8 cellular contexts compared by ENCODE assay signal in the genomic region with DNA sequence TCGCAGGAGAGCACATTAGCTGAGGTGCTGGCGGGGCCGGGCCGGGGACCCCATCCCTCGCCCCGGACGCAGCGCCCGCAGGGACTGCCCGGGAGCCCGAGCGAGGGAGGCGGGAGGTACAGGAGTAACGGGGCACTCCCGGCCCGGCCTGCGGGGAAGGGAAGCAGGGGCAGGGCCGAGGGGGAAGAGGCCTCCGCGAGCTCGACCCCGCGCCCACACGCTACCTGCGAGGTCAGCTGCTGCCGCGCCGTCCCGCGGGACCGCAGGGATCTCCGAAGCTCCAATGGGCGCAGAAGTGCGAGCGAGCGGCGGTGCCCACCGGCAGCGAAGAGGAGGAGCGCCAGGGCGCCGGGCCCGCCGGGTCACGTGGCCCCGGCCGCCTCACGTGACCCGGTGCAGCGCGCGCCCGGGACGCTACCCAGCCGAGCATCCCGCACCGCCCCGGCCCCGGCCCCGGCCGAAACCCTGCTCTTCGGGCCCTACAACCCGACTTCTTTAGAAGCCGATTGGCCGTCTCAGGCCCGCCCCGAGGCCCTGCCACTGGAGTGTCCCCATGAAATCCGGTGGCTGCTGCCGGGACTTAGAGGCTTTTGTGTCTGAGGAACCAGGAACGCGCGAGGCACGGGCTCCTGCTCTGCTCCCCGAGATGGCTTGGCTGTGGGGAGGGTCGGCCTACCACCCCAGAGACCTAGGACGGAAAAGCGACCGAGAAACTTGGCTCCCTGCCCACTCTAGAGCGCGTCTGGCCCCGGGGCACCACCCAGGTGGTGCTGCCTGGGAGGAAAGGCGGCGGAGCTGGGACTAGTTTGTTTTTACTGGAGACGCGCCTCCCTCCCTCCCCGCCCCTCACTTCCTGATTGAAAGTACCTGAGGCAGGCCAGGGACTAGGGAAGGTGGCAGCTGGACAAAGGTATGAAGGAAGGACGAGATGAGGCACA. TPM values are rescaled to one million over a fixed set of nuclear protein-coding genes. Genes with fewer than 3 reads are reported as not detected.
DNase-seq lines count a peak whose midpoint lies in the region; ATAC-seq and TF ChIP-seq lines count a peak whose summit lies in the region.

A gene (minus strand): TSS at position 339 of the 938 bp plus-strand sequence. CDS start 18,279 bp downstream, outside the sequence.

- ATAC-seq in GM23338, result peak; percentile 94
- ATAC-seq in activated naive CD8-positive, alpha-beta T cell treated with anti-CD3 and anti-CD28 coated beads, Interleukin-2, amount 50 U/mL, for 24 hours, result peak; percentile 96

- intact Hi-C loops in tibial artery (cut with DNase I; ENCODE audit: low total_unique reads), result loop anchor here (10.0 kb wide), 1 partner anchor 141 kb away; a partner anchor contains a TSS

- H3K36me3 Mint-ChIP-seq in GM23338 (ENCODE audit: low read depth), result peaks cover 5% of the 10 kb centered on the region; the same call in 1 of the 3 replicates
- peaks cover 4% of the 10 kb centered on the region for H3K36me3 Mint-ChIP-seq in activated naive CD8-positive, alpha-beta T cell treated with anti-CD3 and anti-CD28 coated beads, Interleukin-2, amount 50 U/mL, for 24 hours (ENCODE audit: low read depth)

- H3K4me1 ChIP-seq in GM23338 (ENCODE audit: insufficient read depth) (peaks cover 18% of the 10 kb centered on the region), cardiac muscle cell (ENCODE audit: low read depth) (peaks cover 11% of the 10 kb centered on the region), parathyroid adenoma (no peaks in the 10 kb centered on the region), tibial artery (peaks cover 0 to 19% (median 5%) of the 10 kb centered on the region in 4 donors)

- peak within 1 kb of the TSS; percentile 98 for H3K27ac ChIP-seq in GM23338 (ENCODE audit: low read depth)
- peak within 1 kb of the TSS; percentile 68 for H3K27ac ChIP-seq in cardiac muscle cell
- peak within 1 kb of the TSS; percentile 69 for H3K27ac ChIP-seq in parathyroid adenoma
- peak within 1 kb of the TSS; percentile 77 to 78 for H3K27ac ChIP-seq in tibial artery

- peak within 1 kb of the TSS; percentile 88 for H3K4me3 ChIP-seq in GM23338
- H3K4me3 ChIP-seq in LNCaP clone FGC (ENCODE audit: low read depth, low read length), result peak within 1 kb of the TSS; percentile 85
- H3K4me3 ChIP-seq in cardiac muscle cell, result peak within 1 kb of the TSS; percentile 99
- H3K4me3 ChIP-seq in parathyroid adenoma (ENCODE audit: low read depth, low read length), result peak within 1 kb of the TSS; percentile 87
- H3K4me3 ChIP-seq in tibial artery, result peak within 1 kb of the TSS; percentile 84 to 89

- peaks cover 30% of the 10 kb centered on the region for H3K79me2 ChIP-seq in GM23338 (replicated peaks; ENCODE audit: insufficient read depth)
- no peaks in the 10 kb centered on the region for H3K79me2 ChIP-seq in parathyroid adenoma

- H4K20me1 ChIP-seq in GM23338 (replicated peaks; ENCODE audit: insufficient read depth), result no peaks in the 10 kb centered on the region; the same call in 1 of the 2 replicates

- H3K9ac ChIP-seq in parathyroid adenoma, result no peak within 1 kb of the TSS

- H3K27me3 ChIP-seq in GM23338 (ENCODE audit: insufficient read depth), result peaks cover 9% of the 10 kb centered on the region; the same call in 1 of the 2 replicates
- no peaks in the 10 kb centered on the region for H3K27me3 ChIP-seq in cardiac muscle cell
- H3K27me3 ChIP-seq in parathyroid adenoma (ENCODE audit: control insufficient read depth, insufficient read depth, low read length), result no peaks in the 10 kb centered on the region
- H3K27me3 ChIP-seq in tibial artery, result no peaks in the 10 kb centered on the region

- H3K9me3 ChIP-seq in cardiac muscle cell (ENCODE audit: low read depth), result no peaks in the 10 kb centered on the region
- H3K9me3 ChIP-seq in parathyroid adenoma (ENCODE audit: control insufficient read depth, low read length), result no peaks in the 10 kb centered on the region
- no peaks in the 10 kb centered on the region for H3K9me3 ChIP-seq in tibial artery

- H2AFZ ChIP-seq in GM23338 (peak within 1 kb of the TSS; percentile 100), parathyroid adenoma (peak within 1 kb of the TSS; percentile 93)

- H3K9me2 ChIP-seq in GM23338 (ENCODE audit: insufficient read depth), result no peaks in the 10 kb centered on the region

- H3K36me3 ChIP-seq in GM23338 (ENCODE audit: insufficient read depth) (no peaks in the 10 kb centered on the region), cardiac muscle cell (no peaks in the 10 kb centered on the region), parathyroid adenoma (ENCODE audit: control insufficient read depth, insufficient read depth, low read length) (no peaks in the 10 kb centered on the region), tibial artery (peaks cover 0 to 11% (median 0%) of the 10 kb centered on the region in 3 donors)

- peaks cover 15% of the 10 kb centered on the region; the same call in 2 of the 3 replicates for H3K4me1 Mint-ChIP-seq in GM23338
- H3K4me1 Mint-ChIP-seq in activated naive CD8-positive, alpha-beta T cell treated with anti-CD3 and anti-CD28 coated beads, Interleukin-2, amount 50 U/mL, for 24 hours, result peaks cover 27% of the 10 kb centered on the region

- no peak for TF ChIP-seq CTCF in GM23338 (conservative IDR thresholded peaks at IDR 0.05; ENCODE audit: low read depth in 2 of 2)
- no peak for TF ChIP-seq CTCF in LNCaP clone FGC (IDR thresholded peaks at IDR 0.05; ENCODE audit: control insufficient read depth, extremely low read depth, insufficient read depth)
- TF ChIP-seq CTCF in cardiac muscle cell (IDR thresholded peaks at IDR 0.05; ENCODE audit: low read depth, low read length), result no peak
- no peak for TF ChIP-seq CTCF in parathyroid adenoma (IDR thresholded peaks at IDR 0.05)
- TF ChIP-seq CTCF in tibial artery (IDR thresholded peaks at IDR 0.05), result no peak

- H3K4me2 ChIP-seq in GM23338, result peak within 1 kb of the TSS; percentile 94
- H3K4me2 ChIP-seq in parathyroid adenoma (ENCODE audit: low read length), result peak within 1 kb of the TSS; percentile 88

- peak within 1 kb of the TSS; percentile 86 for H3K4me3 Mint-ChIP-seq in GM23338
- H3K4me3 Mint-ChIP-seq in activated naive CD8-positive, alpha-beta T cell treated with anti-CD3 and anti-CD28 coated beads, Interleukin-2, amount 50 U/mL, for 24 hours, result peak within 1 kb of the TSS; percentile 91

- peak within 1 kb of the TSS; percentile 95 for H3K27ac Mint-ChIP-seq in GM23338
- H3K27ac Mint-ChIP-seq in activated naive CD8-positive, alpha-beta T cell treated with anti-CD3 and anti-CD28 coated beads, Interleukin-2, amount 50 U/mL, for 24 hours, result peak within 1 kb of the TSS; percentile 90

- peaks cover under 1% of the 10 kb centered on the region; the same call in 1 of the 3 replicates for H3K9me3 Mint-ChIP-seq in GM23338
- H3K9me3 Mint-ChIP-seq in activated naive CD8-positive, alpha-beta T cell treated with anti-CD3 and anti-CD28 coated beads, Interleukin-2, amount 50 U/mL, for 24 hours, result no peaks in the 10 kb centered on the region

- H3K27me3 Mint-ChIP-seq in GM23338 (ENCODE audit: insufficient read depth, low read depth, poor library complexity), result peaks cover 6% of the 10 kb centered on the region
- H3K27me3 Mint-ChIP-seq in activated naive CD8-positive, alpha-beta T cell treated with anti-CD3 and anti-CD28 coated beads, Interleukin-2, amount 50 U/mL, for 24 hours, result no peaks in the 10 kb centered on the region

- DNase-seq in GDM1 (lab: John Stamatoyannopoulos, UW), result peak; percentile 74
- DNase-seq in GM23338 (ENCODE audit: low spot score), result peak; percentile 86
- DNase-seq in LNCaP clone FGC (ENCODE audit: low read depth), result no peak
- DNase-seq in SKM-1 treated with dmso at 0.1 percent for 144 hours (lab: John Stamatoyannopoulos, UW; ENCODE audit: unreplicated experiment), result peak; percentile 58
- DNase-seq in activated naive CD8-positive, alpha-beta T cell treated with anti-CD3 and anti-CD28 coated beads, Interleukin-2, amount 50 U/mL, for 24 hours, result peak; percentile 72
- peak; percentile 72 to 88 for DNase-seq in cardiac muscle cell (ENCODE audit: low read depth in 1 of 2, low spot score in 1 of 2)
- DNase-seq in tibial artery, result peak; percentile 47 to 81

- 0 out of 2 replicates have a peak, but pooled peaks cover 4% of the 10 kb centered on the region for H3F3A ChIP-seq in GM23338 (replicated peaks; ENCODE audit: low read depth)

TF ChIP-seq in GM23338, 12 proteins besides CTCF, POLR2A, EP300 and RAD21 (continues in another document):
- TF ChIP-seq, protein P1, sequence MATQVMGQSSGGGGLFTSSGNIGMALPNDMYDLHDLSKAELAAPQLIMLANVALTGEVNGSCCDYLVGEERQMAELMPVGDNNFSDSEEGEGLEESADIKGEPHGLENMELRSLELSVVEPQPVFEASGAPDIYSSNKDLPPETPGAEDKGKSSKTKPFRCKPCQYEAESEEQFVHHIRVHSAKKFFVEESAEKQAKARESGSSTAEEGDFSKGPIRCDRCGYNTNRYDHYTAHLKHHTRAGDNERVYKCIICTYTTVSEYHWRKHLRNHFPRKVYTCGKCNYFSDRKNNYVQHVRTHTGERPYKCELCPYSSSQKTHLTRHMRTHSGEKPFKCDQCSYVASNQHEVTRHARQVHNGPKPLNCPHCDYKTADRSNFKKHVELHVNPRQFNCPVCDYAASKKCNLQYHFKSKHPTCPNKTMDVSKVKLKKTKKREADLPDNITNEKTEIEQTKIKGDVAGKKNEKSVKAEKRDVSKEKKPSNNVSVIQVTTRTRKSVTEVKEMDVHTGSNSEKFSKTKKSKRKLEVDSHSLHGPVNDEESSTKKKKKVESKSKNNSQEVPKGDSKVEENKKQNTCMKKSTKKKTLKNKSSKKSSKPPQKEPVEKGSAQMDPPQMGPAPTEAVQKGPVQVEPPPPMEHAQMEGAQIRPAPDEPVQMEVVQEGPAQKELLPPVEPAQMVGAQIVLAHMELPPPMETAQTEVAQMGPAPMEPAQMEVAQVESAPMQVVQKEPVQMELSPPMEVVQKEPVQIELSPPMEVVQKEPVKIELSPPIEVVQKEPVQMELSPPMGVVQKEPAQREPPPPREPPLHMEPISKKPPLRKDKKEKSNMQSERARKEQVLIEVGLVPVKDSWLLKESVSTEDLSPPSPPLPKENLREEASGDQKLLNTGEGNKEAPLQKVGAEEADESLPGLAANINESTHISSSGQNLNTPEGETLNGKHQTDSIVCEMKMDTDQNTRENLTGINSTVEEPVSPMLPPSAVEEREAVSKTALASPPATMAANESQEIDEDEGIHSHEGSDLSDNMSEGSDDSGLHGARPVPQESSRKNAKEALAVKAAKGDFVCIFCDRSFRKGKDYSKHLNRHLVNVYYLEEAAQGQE (IDR thresholded peaks at IDR 0.05; ENCODE audit: unreplicated experiment), result no peak
- no peak for TF ChIP-seq ZNF114 (CRISPR knock-in tag; IDR thresholded peaks at IDR 0.05)
- TF ChIP-seq POLR2AphosphoS5 (IDR thresholded peaks at IDR 0.05; ENCODE audit: low read depth), result peak; percentile 70
- TF ChIP-seq JUNB (IDR thresholded peaks at IDR 0.05; ENCODE audit: unreplicated experiment), result no peak
- no peak for TF ChIP-seq EZH2phosphoT487 (IDR thresholded peaks at IDR 0.05; ENCODE audit: unreplicated experiment)
- no peak for TF ChIP-seq CREB1 (CRISPR knock-in tag; IDR thresholded peaks at IDR 0.05; ENCODE audit: low read depth)

RNA-seq across cellular contexts. Expression of the gene that starts here (rescaled TPM):
- total RNA-seq in GM23338 (2014; rRNA removed; shearing (Covaris generic)), result 33.5 and 33.9 TPM in 2 replicates
- polyA plus RNA-seq in GM23338 (2016; fragmentation: Nextera tagmentation; extraction: Ambion mirVana), result 10.8 and 11.2 TPM in 2 replicates
- 15.2 and 15.4 TPM in 2 replicates for total RNA-seq in cardiac muscle cell
- 16.5 and 17.2 TPM in 2 replicates for polyA plus RNA-seq in cardiac muscle cell
